ENCODE assay signal across 23 cellular contexts in the genomic region with DNA sequence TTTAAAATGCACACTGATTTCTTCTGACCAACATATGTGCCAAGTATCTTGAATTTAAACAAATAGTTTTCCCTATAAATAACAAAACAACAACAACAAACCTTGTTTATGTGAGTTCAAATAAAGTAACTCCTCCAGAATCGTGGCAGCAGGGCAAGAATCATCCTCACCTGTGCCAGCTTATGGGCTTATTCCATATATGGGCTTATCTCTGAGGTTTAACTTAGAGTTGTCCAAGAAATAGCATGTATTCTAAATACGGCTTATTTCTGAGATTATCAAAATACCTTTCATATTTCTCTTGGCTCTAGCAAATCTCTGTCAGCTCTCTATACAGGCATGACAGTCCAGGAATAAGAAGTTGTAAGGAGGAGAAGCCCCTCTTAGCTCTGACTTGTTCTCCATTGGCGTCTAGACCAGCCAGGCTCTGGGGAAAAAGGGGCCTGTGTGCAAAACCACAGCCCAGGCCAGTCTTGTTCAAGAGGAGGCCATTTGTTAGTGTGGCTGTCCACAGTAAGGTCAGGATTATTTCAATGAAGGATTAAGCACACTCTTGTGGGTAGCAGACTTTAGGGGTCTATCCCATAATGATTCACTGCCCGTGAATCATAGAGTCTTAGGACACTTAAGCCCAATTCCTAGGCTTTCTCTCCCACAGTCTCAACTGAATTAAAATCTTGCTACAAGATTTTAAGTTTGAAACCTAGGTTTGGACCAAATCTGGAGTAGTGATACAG.
"Had no signal": no experiment of that assay in that cellular context is flagged by ENCODE, and none has a peak within 500 bp of the region (broad histone marks: within the 10 kb centered on the region; RNA-seq: fewer than 3 reads in every experiment).

No MANE protein-coding gene starts in this region.

- DNase-seq: activated B cell treated with CpG ODN at 0.5 μM for 24 hours; activated CD4-positive, alpha-beta T cell treated with anti-CD3 and anti-CD28 coated beads for 36 hours; activated CD4-positive, alpha-beta T cell treated with anti-CD3 and anti-CD28 coated beads, Interleukin-2, amount 50 U/mL, for 4 hours; activated CD8-positive, alpha-beta memory T cell treated with anti-CD3 and anti-CD28 coated beads, Interleukin-2, amount 50 U/mL, for 48 hours; activated naive CD4-positive, alpha-beta T cell treated with Interleukin-2 at 50 U/mL for 16 hours; activated naive CD8-positive, alpha-beta T cell treated with anti-CD3 and anti-CD28 coated beads, Interleukin-2, amount 10 ng/mL, durations not matched to agents 7 days and 5 days; activated T-cell treated with anti-CD3 and anti-CD28 coated beads, Interleukin-2, amount 50 U/mL, for 48 hours; body of pancreas; effector CD4-positive, alpha-beta T cell; immature natural killer cell; kidney glomerular epithelial cell; left lung; nucleus accumbens; posterior cingulate gyrus; stimulated activated CD4-positive, alpha-beta T cell treated with anti-CD3 and anti-CD28 coated beads, Interleukin-12 subunit alpha, Interleukin-12 subunit beta, amount 100 ng/mL, for 4 hours; stimulated activated CD4-positive, alpha-beta T cell treated with anti-CD3 and anti-CD28 coated beads, Interleukin-4, amount 100 ng/mL, for 4 hours; stimulated activated naive CD8-positive, alpha-beta T cell treated with anti-CD3 and anti-CD28 coated beads, Interleukin-15, Interleukin-2, amounts not matched to agents 100 U/mL and 50 U/mL, for 24 hours; T1000 had no signal

- ATAC-seq: activated CD4-positive, alpha-beta T cell treated with anti-CD3 and anti-CD28 coated beads for 36 hours; body of pancreas; stimulated activated naive CD8-positive, alpha-beta T cell treated with anti-CD3 and anti-CD28 coated beads, Interleukin-15, Interleukin-2, amounts not matched to agents 100 U/mL and 50 U/mL, for 24 hours had no signal

- H3K27me3 ChIP-seq: body of pancreas, cardiac muscle cell, foreskin keratinocyte, left lung had no signal

- H3K36me3 ChIP-seq: cardiac muscle cell, left lung had no signal

- H3K27ac Mint-ChIP-seq: activated B cell treated with CpG ODN at 0.5 μM for 24 hours; activated CD4-positive, alpha-beta T cell treated with anti-CD3 and anti-CD28 coated beads for 36 hours; activated naive CD8-positive, alpha-beta T cell treated with anti-CD3 and anti-CD28 coated beads, Interleukin-2, amount 10 ng/mL, durations not matched to agents 7 days and 5 days; dendritic cell treated with granulocyte-macrophage colony-stimulating factor and Interleukin-4, amounts not matched to agents 40 ng/mL and 50 ng/mL, for 4 days; immature natural killer cell; natural killer cell treated with Interleukin-12 subunit alpha and Interleukin-12 subunit beta and Interleukin-15 and Interleukin-18, amount 100 ng/mL, for 72 hours; T-helper 1 cell treated with Interleukin-12 subunit alpha and Interleukin-12 subunit beta and Interleukin-4 antibody, amounts not matched to agents 30 μg/mL and 1 μg/mL, for 36 hours had no signal

- H3K4me1 ChIP-seq: body of pancreas, foreskin keratinocyte had no signal

- H3K36me3 Mint-ChIP-seq: activated naive CD8-positive, alpha-beta T cell treated with anti-CD3 and anti-CD28 coated beads, Interleukin-2, amount 10 ng/mL, durations not matched to agents 7 days and 5 days; immature natural killer cell; natural killer cell treated with Interleukin-12 subunit alpha and Interleukin-12 subunit beta and Interleukin-15 and Interleukin-18, amount 100 ng/mL, for 72 hours had no signal

- H3K9me3 ChIP-seq: body of pancreas, left lung had no signal

- H3K4me3 ChIP-seq: body of pancreas, cardiac muscle cell, left lung had no signal

- H3K9me3 Mint-ChIP-seq: activated B cell treated with CpG ODN at 0.5 μM for 24 hours; natural killer cell treated with Interleukin-12 subunit alpha and Interleukin-12 subunit beta and Interleukin-15 and Interleukin-18, amount 100 ng/mL, for 72 hours; T-helper 1 cell treated with Interleukin-12 subunit alpha and Interleukin-12 subunit beta and Interleukin-4 antibody, amounts not matched to agents 30 μg/mL and 1 μg/mL, for 36 hours had no signal

- H3K27ac ChIP-seq: foreskin keratinocyte, left lung had no signal
